In the genomic region with DNA sequence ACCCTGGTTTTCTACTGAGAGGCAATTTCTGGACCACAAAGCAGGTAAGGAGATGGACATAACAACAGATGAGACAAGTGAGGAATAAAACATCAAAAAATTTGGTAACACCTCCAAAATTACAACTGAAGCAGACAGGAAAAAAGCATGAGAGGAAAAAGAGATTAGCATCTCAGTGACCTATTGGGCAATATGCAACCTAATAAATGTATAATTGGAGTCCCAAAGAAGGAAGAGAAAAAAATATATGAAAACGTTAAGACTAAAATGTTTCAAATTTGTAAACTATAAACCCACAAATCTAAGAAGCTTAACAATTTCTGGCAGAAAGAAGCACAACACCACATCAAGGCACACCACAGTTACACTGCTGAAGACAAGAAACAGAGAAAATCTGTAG, we compare ENCODE assay signal across 27 cellular contexts.
"Had no signal": no experiment of that assay in that cellular context is flagged by ENCODE, and none has a peak within 500 bp of the region (broad histone marks: within the 10 kb centered on the region; RNA-seq: fewer than 3 reads in every experiment).

No MANE protein-coding gene starts in this region.

- ATAC-seq: effector memory CD8-positive, alpha-beta T cell; esophagus mucosa; gastrocnemius medialis; heart right ventricle; left colon; left lobe of liver; lower lobe of right lung; naive thymus-derived CD4-positive, alpha-beta T cell had no signal

- H3K4me3 Mint-ChIP-seq: dendritic cell treated with granulocyte-macrophage colony-stimulating factor and Interleukin-4, amounts not matched to agents 40 ng/mL and 50 ng/mL, for 4 days; effector memory CD8-positive, alpha-beta T cell; endodermal cell; immature natural killer cell; naive thymus-derived CD4-positive, alpha-beta T cell had no signal

- DNase-seq: cortex of kidney; effector CD8-positive, alpha-beta T cell; effector memory CD8-positive, alpha-beta T cell; endodermal cell; erythroblast; esophagus squamous epithelium; foreskin fibroblast; foreskin melanocyte; gastrocnemius medialis; glutamatergic neuron; head of caudate nucleus; heart right ventricle; hypothalamus; immature natural killer cell; islet precursor cell; kidney; kidney glomerular epithelial cell; left colon; left ventricle myocardium inferior; lower lobe of right lung; mesendoderm; midbrain; naive thymus-derived CD4-positive, alpha-beta T cell had no signal

- H3K27me3 ChIP-seq: esophagus squamous epithelium, gastrocnemius medialis, heart right ventricle had no signal

- H3K27ac Mint-ChIP-seq: dendritic cell treated with granulocyte-macrophage colony-stimulating factor and Interleukin-4, amounts not matched to agents 40 ng/mL and 50 ng/mL, for 4 days; effector memory CD8-positive, alpha-beta T cell; endodermal cell had no signal

- H3K27me3 Mint-ChIP-seq: dendritic cell treated with granulocyte-macrophage colony-stimulating factor and Interleukin-4, amounts not matched to agents 40 ng/mL and 50 ng/mL, for 4 days; effector memory CD8-positive, alpha-beta T cell; naive thymus-derived CD4-positive, alpha-beta T cell had no signal

- H3K9me3 Mint-ChIP-seq: effector memory CD8-positive, alpha-beta T cell had no signal

- H3K4me1 ChIP-seq: esophagus squamous epithelium, gastrocnemius medialis, left ventricle myocardium inferior, lower lobe of right lung had no signal

- H3K4me3 ChIP-seq: esophagus squamous epithelium, gastrocnemius medialis, heart right ventricle, left ventricle myocardium inferior, lower lobe of right lung had no signal

- H3K9me3 ChIP-seq: gastrocnemius medialis, lower lobe of right lung had no signal

- H3K27ac ChIP-seq: epithelial cell of prostate, esophagus squamous epithelium, gastrocnemius medialis, heart right ventricle, left ventricle myocardium inferior, lower lobe of right lung had no signal
